ENCODE assay signal across 22 cellular contexts in genomic region chr21:38774152-38774551, GRCh38. TPM values are rescaled to one million over a fixed set of nuclear protein-coding genes. Genes with fewer than 3 reads are reported as not detected.
DNase-seq lines count a peak whose midpoint lies in the region; ATAC-seq and TF ChIP-seq lines count a peak whose summit lies in the region.
"Had no signal": no experiment of that assay in that cellular context is flagged by ENCODE, and none has a peak within 500 bp of the region (broad histone marks: within the 10 kb centered on the region; RNA-seq: fewer than 3 reads in every experiment).

No MANE protein-coding gene starts in this region.

- peak overlapping the region; percentile 21 for H3K9ac ChIP-seq in skeletal muscle satellite cell (ENCODE audit: low read depth, low read length)

- H3K4me1 ChIP-seq in foreskin keratinocyte (peaks cover 15% of the 10 kb centered on the region), skeletal muscle satellite cell (ENCODE audit: control insufficient read depth, insufficient read depth, low read length) (peaks cover 37% of the 10 kb centered on the region)
- H3K4me1 ChIP-seq: HAP-1 had no signal

- no peak for ATAC-seq in foreskin keratinocyte
- ATAC-seq: activated CD8-positive, alpha-beta T cell treated with anti-CD3 and anti-CD28 coated beads for 36 hours had no signal

- peak overlapping the region; percentile 89 for H3K27ac ChIP-seq in foreskin keratinocyte
- peak overlapping the region in 2 of 59 donors; percentile 15 to 26 for H3K27ac ChIP-seq in dorsolateral prefrontal cortex
- H3K27ac ChIP-seq: neutrophil had no signal

- H3K36me3 ChIP-seq in skeletal muscle satellite cell (ENCODE audit: insufficient read depth, low read length), result no peaks in the 10 kb centered on the region
- H3K36me3 ChIP-seq: HAP-1, neutrophil, uterus had no signal

- TF ChIP-seq CTCF in WI38 (IDR thresholded peaks at IDR 0.05; ENCODE audit: low read depth, low read length), result no peak
- TF ChIP-seq CTCF in foreskin keratinocyte (conservative IDR thresholded peaks at IDR 0.05), result no peak
- TF ChIP-seq CTCF in dorsolateral prefrontal cortex (IDR thresholded peaks at IDR 0.05 in 54 of 56, conservative IDR thresholded peaks at IDR 0.05 in 2 of 56; ENCODE audit: low read depth in 1 of 56, partially characterized antibody in 56 of 56), result no peak

- H3K27me3 ChIP-seq in foreskin keratinocyte (no peaks in the 10 kb centered on the region), skeletal muscle satellite cell (ENCODE audit: control insufficient read depth, insufficient read depth, low read length) (no peaks in the 10 kb centered on the region), dorsolateral prefrontal cortex (peaks cover 0 to 5% (median 0%) of the 10 kb centered on the region in 45 donors)
- H3K27me3 ChIP-seq: neutrophil, uterus had no signal

- H3K27ac Mint-ChIP-seq in activated T-helper 2 cell treated with anti-CD3 and anti-CD28 coated beads, Interferon-gamma antibody, Interleukin-2, Interleukin-4, amounts not matched to agents 10 μg/mL and 5 μg/mL and 100 μg/mL, durations not matched to agents 14 hours and 24 hours and 36 hours, result no peak overlapping the region
- H3K27ac Mint-ChIP-seq: activated B cell treated with CpG ODN at 0.5 μM for 24 hours; activated CD8-positive, alpha-beta T cell treated with anti-CD3 and anti-CD28 coated beads for 36 hours; activated naive CD4-positive, alpha-beta T cell treated with anti-CD3 and anti-CD28 coated beads, Interleukin-2, amount 50 U/mL, for 24 hours had no signal

- H3K4me3 ChIP-seq in WI38 (ENCODE audit: low read depth, low read length) (peak overlapping the region; percentile 20; the same call in 1 of the 2 replicates), skeletal muscle satellite cell (ENCODE audit: low read length) (no peak overlapping the region), dorsolateral prefrontal cortex (no peak overlapping the region)
- H3K4me3 ChIP-seq: HAP-1, uterus had no signal

- DNase-seq in EH (ENCODE audit: low read depth) (peak; percentile 22), foreskin keratinocyte (no peak), COLO668 (lab: John Stamatoyannopoulos, UW; ENCODE audit: unreplicated experiment) (no peak), OCI-M2 (lab: John Stamatoyannopoulos, UW; ENCODE audit: unreplicated experiment) (no peak), dorsolateral prefrontal cortex (no peak)
- DNase-seq in activated T-helper 2 cell treated with anti-CD3 and anti-CD28 coated beads, Interferon-gamma antibody, Interleukin-2, Interleukin-4, amounts not matched to agents 10 μg/mL and 5 μg/mL and 100 μg/mL, durations not matched to agents 14 hours and 24 hours and 36 hours (ENCODE audit: low spot score), result no peak
- DNase-seq: activated B cell treated with CpG ODN at 0.5 μM for 24 hours; activated CD8-positive, alpha-beta T cell treated with anti-CD3 and anti-CD28 coated beads for 36 hours; activated T-cell treated with anti-CD3 and anti-CD28 coated beads, Interleukin-2, amount 50 U/mL, for 4 hours; AML-193; head of caudate nucleus; KG1; NCI-H2081 treated with DMSO at 0.1 percent for 48 hours; NCI-H510A treated with DMSO at 0.1 percent for 48 hours; retina; stimulated activated naive CD4-positive, alpha-beta T cell treated with Interleukin-2 at 50 U/mL for 16 hours; uterus had no signal

- peaks cover 53% of the 10 kb centered on the region for H3K4me1 Mint-ChIP-seq in activated T-helper 2 cell treated with anti-CD3 and anti-CD28 coated beads, Interferon-gamma antibody, Interleukin-2, Interleukin-4, amounts not matched to agents 10 μg/mL and 5 μg/mL and 100 μg/mL, durations not matched to agents 14 hours and 24 hours and 36 hours (ENCODE audit: low read depth)

- no peak overlapping the region for H3K4me3 Mint-ChIP-seq in activated T-helper 2 cell treated with anti-CD3 and anti-CD28 coated beads, Interferon-gamma antibody, Interleukin-2, Interleukin-4, amounts not matched to agents 10 μg/mL and 5 μg/mL and 100 μg/mL, durations not matched to agents 14 hours and 24 hours and 36 hours (ENCODE audit: low read depth)
- H3K4me3 Mint-ChIP-seq: activated B cell treated with CpG ODN at 0.5 μM for 24 hours; activated CD8-positive, alpha-beta T cell treated with anti-CD3 and anti-CD28 coated beads for 36 hours; activated naive CD4-positive, alpha-beta T cell treated with anti-CD3 and anti-CD28 coated beads, Interleukin-2, amount 50 U/mL, for 24 hours; activated T-cell treated with anti-CD3 and anti-CD28 coated beads, Interleukin-2, amount 50 U/mL, for 4 hours had no signal

- no peaks in the 10 kb centered on the region for H3K27me3 Mint-ChIP-seq in activated T-helper 2 cell treated with anti-CD3 and anti-CD28 coated beads, Interferon-gamma antibody, Interleukin-2, Interleukin-4, amounts not matched to agents 10 μg/mL and 5 μg/mL and 100 μg/mL, durations not matched to agents 14 hours and 24 hours and 36 hours (ENCODE audit: low read depth)
- H3K27me3 Mint-ChIP-seq: activated naive CD4-positive, alpha-beta T cell treated with anti-CD3 and anti-CD28 coated beads, Interleukin-2, amount 50 U/mL, for 24 hours had no signal

- H3K4me2 ChIP-seq in skeletal muscle satellite cell (ENCODE audit: low read length), result peak overlapping the region; percentile 62

- H3K9me3 Mint-ChIP-seq in activated T-helper 2 cell treated with anti-CD3 and anti-CD28 coated beads, Interferon-gamma antibody, Interleukin-2, Interleukin-4, amounts not matched to agents 10 μg/mL and 5 μg/mL and 100 μg/mL, durations not matched to agents 14 hours and 24 hours and 36 hours, result peaks cover 15% of the 10 kb centered on the region
- H3K9me3 Mint-ChIP-seq: activated naive CD4-positive, alpha-beta T cell treated with anti-CD3 and anti-CD28 coated beads, Interleukin-2, amount 50 U/mL, for 24 hours had no signal

- intact Hi-C loops in activated T-helper 2 cell treated with anti-CD3 and anti-CD28 coated beads, Interferon-gamma antibody, Interleukin-2, Interleukin-4, amounts not matched to agents 10 μg/mL and 5 μg/mL and 100 μg/mL, durations not matched to agents 14 hours and 24 hours and 36 hours (cut with micrococcal nuclease), result no loop called here
- intact Hi-C loops in dorsolateral prefrontal cortex (cut with DNase I), result no loop called here

- peaks cover 6% of the 10 kb centered on the region for H3K36me3 Mint-ChIP-seq in activated T-helper 2 cell treated with anti-CD3 and anti-CD28 coated beads, Interferon-gamma antibody, Interleukin-2, Interleukin-4, amounts not matched to agents 10 μg/mL and 5 μg/mL and 100 μg/mL, durations not matched to agents 14 hours and 24 hours and 36 hours (ENCODE audit: low read depth)
- H3K36me3 Mint-ChIP-seq: activated naive CD4-positive, alpha-beta T cell treated with anti-CD3 and anti-CD28 coated beads, Interleukin-2, amount 50 U/mL, for 24 hours had no signal

- no peaks in the 10 kb centered on the region for H3K9me3 ChIP-seq in skeletal muscle satellite cell (replicated peaks; ENCODE audit: low read length)
- H3K9me3 ChIP-seq: HAP-1, neutrophil, uterus had no signal

RNA-seq across cellular contexts. Expression of gene ETS2, which starts 31.6 kb away (rescaled TPM):
- total RNA-seq in foreskin keratinocyte, result 46.4 and 61.5 TPM in 2 replicates
- polyA plus RNA-seq in foreskin keratinocyte, result 21.4 and 32.5 TPM in 2 replicates
- 6.3 and 7.4 TPM in 2 replicates for total RNA-seq in skeletal muscle satellite cell (2012; rRNA removed)
- 62.8 and 63.9 TPM in 2 replicates for total RNA-seq in activated T-helper 2 cell treated with anti-CD3 and anti-CD28 coated beads, Interferon-gamma antibody, Interleukin-2, Interleukin-4, amounts not matched to agents 10 μg/mL and 5 μg/mL and 100 μg/mL, durations not matched to agents 14 hours and 24 hours and 36 hours
- 100 to 1,000 TPM in 86 of 120 experiments, 10 to 100 TPM in 34; 47.9 to 194 (median 111) TPM for total RNA-seq in dorsolateral prefrontal cortex
